ENCODE assay signal across 8 cellular contexts in the genomic region with DNA sequence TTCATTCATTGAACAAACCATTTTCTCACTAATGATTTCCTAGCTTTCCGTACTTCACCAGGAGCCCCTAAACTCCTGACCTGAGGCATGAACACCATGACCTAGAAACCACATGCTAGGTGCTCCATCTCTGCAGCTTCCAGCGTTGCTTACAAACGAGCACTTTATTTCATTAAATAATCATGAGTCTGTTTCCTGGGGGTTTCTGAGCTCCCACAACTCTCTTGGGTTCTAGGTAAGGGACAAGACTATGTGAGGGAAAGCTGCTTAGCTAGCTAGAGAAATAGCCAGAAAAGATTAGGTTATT. TPM values are rescaled to one million over a fixed set of nuclear protein-coding genes. Genes with fewer than 3 reads are reported as not detected.
DNase-seq lines count a peak whose midpoint lies in the region; ATAC-seq and TF ChIP-seq lines count a peak whose summit lies in the region.

No MANE protein-coding gene starts in this region.

- ATAC-seq in activated CD4-positive, CD25-positive, alpha-beta regulatory T cell treated with anti-CD3 and anti-CD28 coated beads, Interleukin-2, amount 50 U/mL, for 24 hours, result no peak

- no peaks in the 10 kb centered on the region for H3K9me3 Mint-ChIP-seq in progenitor cell of endocrine pancreas (ENCODE audit: low read depth)

- WGBS in esophagus muscularis mucosa, result 21% methylated on average over 3 of the region's 3 CpGs

- H3K36me3 ChIP-seq in esophagus muscularis mucosa, result no peaks in the 10 kb centered on the region

- no peaks in the 10 kb centered on the region for H3K27me3 Mint-ChIP-seq in progenitor cell of endocrine pancreas

- peak overlapping the region; percentile 83 to 97 (median 94) for H3K4me3 ChIP-seq in esophagus muscularis mucosa

- H3K4me1 Mint-ChIP-seq in progenitor cell of endocrine pancreas (ENCODE audit: low read depth), result peaks cover 10% of the 10 kb centered on the region

- peaks cover 1% of the 10 kb centered on the region for H3K36me3 Mint-ChIP-seq in progenitor cell of endocrine pancreas (ENCODE audit: insufficient read depth)

- H3K4me1 ChIP-seq in esophagus muscularis mucosa, result peaks cover 33 to 50% (median 45%) of the 10 kb centered on the region in 4 donors

- DNase-seq in ELF-1 (ENCODE audit: low read depth, low spot score) (peak; percentile 15), RPMI8226 (peak; percentile 33), esophagus muscularis mucosa (ENCODE audit: extremely low spot score) (no peak), progenitor cell of endocrine pancreas (ENCODE audit: low spot score, unreplicated experiment) (no peak), NCI-H1105 treated with DMSO at 0.1 percent for 48 hours (lab: John Stamatoyannopoulos, UW) (no peak), HuH-7 (ENCODE audit: low spot score) (no peak), GM03348 (ENCODE audit: low spot score) (no peak)

- TF ChIP-seq POLR2A in esophagus muscularis mucosa (IDR thresholded peaks at IDR 0.05; ENCODE audit: low read depth), result no peak

- TF ChIP-seq CTCF in esophagus muscularis mucosa (IDR thresholded peaks at IDR 0.05) (no peak), progenitor cell of endocrine pancreas (IDR thresholded peaks at IDR 0.05; ENCODE audit: unreplicated experiment) (no peak)

- H3K27me3 ChIP-seq in esophagus muscularis mucosa, result no peaks in the 10 kb centered on the region

- peak overlapping the region; percentile 92 to 99 (median 98) for H3K27ac ChIP-seq in esophagus muscularis mucosa (replicated peaks in 1 of 4)

- no peaks in the 10 kb centered on the region for H3K9me3 ChIP-seq in esophagus muscularis mucosa

- intact Hi-C loops in esophagus muscularis mucosa (cut with DNase I), result no loop called here

- peak overlapping the region; percentile 85 for H3K4me3 Mint-ChIP-seq in progenitor cell of endocrine pancreas (ENCODE audit: low read depth)

- no peak for TF ChIP-seq EP300 in esophagus muscularis mucosa (IDR thresholded peaks at IDR 0.05)

- peak overlapping the region; percentile 96 for H3K27ac Mint-ChIP-seq in progenitor cell of endocrine pancreas

RNA-seq across cellular contexts. Expression of gene MAP2K1, which starts 1.3 kb away (rescaled TPM):
- total RNA-seq in esophagus muscularis mucosa (10 to 100 TPM; 29.5 to 37.6 (median 35.9) TPM), progenitor cell of endocrine pancreas (28.6 TPM in 2 replicates)

RNA-seq across cellular contexts. Expression of gene TIPIN, which starts 31.5 kb away (rescaled TPM):
- total RNA-seq in esophagus muscularis mucosa, result 1 to 10 TPM; 2.9 to 5.3 (median 3.8) TPM
- 10.1 and 11.0 TPM in 2 replicates for total RNA-seq in progenitor cell of endocrine pancreas

Comparison
In these comparisons a context has a peak if more than half of its experiments do, and no peak if none do; other contexts are left out.
1. DNase-seq: peak in ELF-1 (single experiment) and RPMI8226 (single experiment); none in esophagus muscularis mucosa (single experiment), progenitor cell of endocrine pancreas (single experiment), NCI-H1105 treated with DMSO at 0.1 percent for 48 hours (single experiment), HuH-7 (single experiment) and GM03348 (single experiment).